In the genomic region with DNA sequence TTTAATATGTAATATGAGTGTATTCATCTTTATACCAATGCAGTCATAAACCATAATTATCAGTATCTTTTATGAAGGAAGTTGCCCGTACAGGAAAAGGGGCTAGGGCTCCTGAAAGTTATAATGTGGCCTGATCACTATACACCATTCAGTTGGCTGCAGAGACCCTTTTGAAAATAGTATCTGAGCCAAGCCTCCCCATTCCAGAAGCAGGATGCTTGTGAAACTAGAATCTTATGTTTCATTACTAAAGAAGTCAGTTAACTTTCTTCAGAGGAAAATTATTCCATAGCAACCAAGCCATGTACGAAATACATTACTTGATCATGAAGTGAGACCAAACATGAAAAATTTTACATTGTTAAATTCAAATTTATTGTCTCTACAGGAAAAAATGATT, we compare ENCODE assay signal across 18 cellular contexts.
"Had no signal": no experiment of that assay in that cellular context is flagged by ENCODE, and none has a peak within 500 bp of the region (broad histone marks: within the 10 kb centered on the region; RNA-seq: fewer than 3 reads in every experiment).

No MANE protein-coding gene starts in this region.

- H3K4me3 ChIP-seq: breast epithelium, heart left ventricle, neural progenitor cell, spleen, thyroid gland had no signal

- H3K36me3 ChIP-seq: breast epithelium, heart left ventricle, neural progenitor cell, spleen, thyroid gland had no signal

- H3K27me3 ChIP-seq: breast epithelium, heart left ventricle, neural progenitor cell, spleen, thyroid gland had no signal

- H3K9me3 Mint-ChIP-seq: neural progenitor cell had no signal

- H3K27me3 Mint-ChIP-seq: activated naive CD8-positive, alpha-beta T cell; activated T-cell treated with anti-CD3 and anti-CD28 coated beads, Interleukin-2, amount 50 U/mL, for 24 hours; activated T-helper 17 cell treated with anti-CD3 and anti-CD28 coated beads, Interleukin-2, amount 50 U/mL, for 72 hours; progenitor cell of endocrine pancreas had no signal

- H3K9ac ChIP-seq: neural progenitor cell had no signal

- DNase-seq: activated T-cell treated with anti-CD3 and anti-CD28 coated beads, Interleukin-2, amount 50 U/mL, for 24 hours; heart left ventricle; islet precursor cell; left colon; naive thymus-derived CD4-positive, alpha-beta T cell; retina; spleen; stimulated activated CD4-positive, alpha-beta T cell treated with anti-CD3 and anti-CD28 coated beads, Interleukin-4, amount 100 ng/mL, for 1 hour; stimulated activated naive CD4-positive, alpha-beta T cell treated with Interleukin-2 at 50 U/mL for 16 hours; T-helper 1 cell; T-helper 9 cell; thyroid gland had no signal

- H3K4me1 Mint-ChIP-seq: activated T-helper 17 cell treated with anti-CD3 and anti-CD28 coated beads, Interleukin-2, amount 50 U/mL, for 72 hours; naive thymus-derived CD4-positive, alpha-beta T cell; neural progenitor cell had no signal

- ATAC-seq: activated T-helper 17 cell treated with anti-CD3 and anti-CD28 coated beads, Interleukin-2, amount 50 U/mL, for 72 hours; heart left ventricle; left colon; naive thymus-derived CD4-positive, alpha-beta T cell; WTC11 had no signal

- H3K9me3 ChIP-seq: breast epithelium, thyroid gland had no signal

- H3K36me3 Mint-ChIP-seq: activated naive CD8-positive, alpha-beta T cell; naive thymus-derived CD4-positive, alpha-beta T cell; neural progenitor cell; WTC11 had no signal

- H3K4me3 Mint-ChIP-seq: activated naive CD8-positive, alpha-beta T cell; activated T-cell treated with anti-CD3 and anti-CD28 coated beads, Interleukin-2, amount 50 U/mL, for 24 hours; activated T-helper 17 cell treated with anti-CD3 and anti-CD28 coated beads, Interleukin-2, amount 50 U/mL, for 72 hours; naive thymus-derived CD4-positive, alpha-beta T cell; neural progenitor cell; WTC11 had no signal

- H3K27ac ChIP-seq: breast epithelium, heart left ventricle, neural progenitor cell, spleen, thyroid gland had no signal

- H3K27ac Mint-ChIP-seq: activated naive CD8-positive, alpha-beta T cell; activated T-cell treated with anti-CD3 and anti-CD28 coated beads, Interleukin-2, amount 50 U/mL, for 24 hours; activated T-helper 17 cell treated with anti-CD3 and anti-CD28 coated beads, Interleukin-2, amount 50 U/mL, for 72 hours; naive thymus-derived CD4-positive, alpha-beta T cell; neural progenitor cell; progenitor cell of endocrine pancreas; WTC11 had no signal

- H3K4me1 ChIP-seq: breast epithelium, neural progenitor cell, spleen, thyroid gland had no signal

- H3K4me2 ChIP-seq: neural progenitor cell had no signal
